1 cellular context compared by ENCODE assay signal in the genomic region with DNA sequence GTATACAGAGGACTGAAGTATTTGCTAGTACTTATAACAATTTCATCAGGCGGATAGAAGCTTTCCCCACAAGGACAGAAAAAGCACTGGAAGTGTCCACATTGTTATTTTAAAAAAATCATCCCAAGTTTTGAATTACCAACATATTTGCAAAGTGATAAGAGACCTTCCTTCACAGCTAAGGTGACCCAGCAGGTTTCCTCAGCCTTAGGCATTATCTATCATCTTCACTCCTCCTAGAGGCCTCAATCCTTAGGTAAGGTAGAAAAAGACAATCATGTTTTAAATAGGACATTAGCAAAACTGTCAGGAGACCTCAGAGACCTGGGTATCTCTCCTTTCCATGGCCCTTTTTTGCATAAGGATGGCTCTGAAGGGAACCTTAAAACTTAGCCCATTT.
TF ChIP-seq lines count a peak whose summit lies in the region.

No MANE protein-coding gene starts in this region.

TF ChIP-seq in K562, 482 proteins besides CTCF, POLR2A, EP300 and RAD21 (continued from another document):
- no peak for TF ChIP-seq EZH2 (IDR thresholded peaks at IDR 0.05; ENCODE audit: borderline replicate concordance, low read depth, low read length)
- TF ChIP-seq NFE2 (IDR thresholded peaks at IDR 0.05; ENCODE audit: low read depth): peak; percentile 54; the same call in 1 of the 2 replicates
- TF ChIP-seq CTBP1 (IDR thresholded peaks at IDR 0.05; ENCODE audit: borderline replicate concordance): 0 out of 2 replicates have a peak, but pooled peaks have one; percentile 29
- no peak for TF ChIP-seq DACH1 (IDR thresholded peaks at IDR 0.05; ENCODE audit: partially characterized antibody)
- TF ChIP-seq CBFA2T2 (conservative IDR thresholded peaks at IDR 0.05): peak; percentile 17; the same call in 1 of the 2 replicates
- TF ChIP-seq ARID2 (IDR thresholded peaks at IDR 0.05): no peak
- peak; percentile 38; the same call in 1 of the 2 replicates for TF ChIP-seq ARID1B (IDR thresholded peaks at IDR 0.05)
- TF ChIP-seq SMARCA4 (IDR thresholded peaks at IDR 0.05): peak; percentile 37; the same call in 1 of the 2 replicates
- TF ChIP-seq EWSR1 (IDR thresholded peaks at IDR 0.05; ENCODE audit: borderline replicate concordance, low read depth, partially characterized antibody): no peak
- TF ChIP-seq, protein P1, sequence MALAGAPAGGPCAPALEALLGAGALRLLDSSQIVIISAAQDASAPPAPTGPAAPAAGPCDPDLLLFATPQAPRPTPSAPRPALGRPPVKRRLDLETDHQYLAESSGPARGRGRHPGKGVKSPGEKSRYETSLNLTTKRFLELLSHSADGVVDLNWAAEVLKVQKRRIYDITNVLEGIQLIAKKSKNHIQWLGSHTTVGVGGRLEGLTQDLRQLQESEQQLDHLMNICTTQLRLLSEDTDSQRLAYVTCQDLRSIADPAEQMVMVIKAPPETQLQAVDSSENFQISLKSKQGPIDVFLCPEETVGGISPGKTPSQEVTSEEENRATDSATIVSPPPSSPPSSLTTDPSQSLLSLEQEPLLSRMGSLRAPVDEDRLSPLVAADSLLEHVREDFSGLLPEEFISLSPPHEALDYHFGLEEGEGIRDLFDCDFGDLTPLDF (CRISPR knock-in tag; IDR thresholded peaks at IDR 0.05): no peak
